17 cellular contexts compared by ENCODE assay signal in the genomic region with DNA sequence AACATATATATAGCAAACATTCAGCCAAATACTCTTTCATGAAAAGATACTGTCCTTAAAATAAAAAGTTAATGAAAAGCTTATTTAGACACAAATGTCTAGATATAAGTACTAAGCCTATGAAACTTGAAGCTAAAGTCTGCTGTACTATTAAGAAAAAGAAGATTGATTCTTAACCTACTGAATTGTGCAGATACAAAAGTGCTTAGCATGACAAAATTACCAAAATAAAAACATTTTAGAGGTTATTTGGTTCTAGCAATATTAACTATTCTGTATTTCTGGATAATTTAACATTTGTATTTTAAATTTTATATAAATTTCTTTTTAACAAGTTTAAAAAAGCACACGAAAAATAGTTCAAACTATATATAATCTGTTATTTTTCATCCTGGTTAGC. TPM values are rescaled to one million over a fixed set of nuclear protein-coding genes. Genes with fewer than 3 reads are reported as not detected.
DNase-seq lines count a peak whose midpoint lies in the region; FAIRE-seq and TF ChIP-seq lines count a peak whose summit lies in the region.
"Had no signal": no experiment of that assay in that cellular context is flagged by ENCODE, and none has a peak within 500 bp of the region (broad histone marks: within the 10 kb centered on the region; RNA-seq: fewer than 3 reads in every experiment).

No MANE protein-coding gene starts in this region.

- peak; percentile 59 for FAIRE-seq in G401.6 (lab: Jason Lieb, UNC)
- FAIRE-seq in TTC549 (lab: Jason Lieb, UNC): peak; percentile 38
- FAIRE-seq in kidney (lab: Jason Lieb, UNC): peak; percentile 49
- FAIRE-seq: GM12878 had no signal

- intact Hi-C loops in kidney (cut with DNase I): no loop called here

- no peaks in the 10 kb centered on the region for H3K9me3 ChIP-seq in kidney (ENCODE audit: control insufficient read depth in 1 of 2, low read length in 2 of 2)
- H3K9me3 ChIP-seq: BLaER1, Caco-2 had no signal

- TF ChIP-seq CTCF in kidney (IDR thresholded peaks at IDR 0.05; ENCODE audit: borderline replicate concordance, extremely low read depth, insufficient read depth): no peak

- no peak overlapping the region for H3K27ac ChIP-seq in kidney (ENCODE audit: low read depth in 2 of 2, low read length in 2 of 2)
- H3K27ac ChIP-seq: BLaER1, C4-2B had no signal

- no peak overlapping the region for H3K9ac ChIP-seq in kidney (ENCODE audit: low read length in 2 of 2)
- H3K9ac ChIP-seq: BLaER1 had no signal

- DNase-seq in kidney: no peak
- no peak for DNase-seq in activated gamma-delta T cell (lab: John Stamatoyannopoulos, UW)
- DNase-seq in cortex of kidney (lab: John Stamatoyannopoulos, UW): no peak
- DNase-seq in NCI-H2196 (lab: John Stamatoyannopoulos, UW; ENCODE audit: unreplicated experiment): no peak
- DNase-seq: Caco-2; CD4-positive, CD25-positive, alpha-beta regulatory T cell; CD8-positive, alpha-beta T cell; DMS153; DND-41; GDM1; H9 had no signal

- H3K4me3 ChIP-seq in kidney (ENCODE audit: low read length in 2 of 2): no peak overlapping the region
- H3K4me3 ChIP-seq: BLaER1, GM12878, GM23338 had no signal

- peaks cover 31 to 45% of the 10 kb centered on the region in 2 donors for H3K36me3 ChIP-seq in kidney (ENCODE audit: control insufficient read depth in 1 of 2, insufficient read depth in 2 of 2, low read length in 2 of 2)

- H3K4me1 ChIP-seq in kidney (ENCODE audit: control insufficient read depth in 1 of 2, insufficient read depth in 1 of 2, low read depth in 1 of 2, low read length in 2 of 2): no peaks in the 10 kb centered on the region
- H3K4me1 ChIP-seq: BLaER1, Caco-2 had no signal

RNA-seq across cellular contexts. Expression of a gene that starts 8.8 kb away (rescaled TPM):
- total RNA-seq in kidney: 29.0 TPM
- polyA plus RNA-seq in kidney (ENCODE audit: insufficient read depth, low read depth, low replicate concordance): 11.4 TPM

RNA-seq across cellular contexts. Expression of a gene that starts 40.6 kb away (rescaled TPM):
- total RNA-seq in kidney: 10.4 TPM
- polyA plus RNA-seq in kidney (ENCODE audit: insufficient read depth, low read depth, low replicate concordance): 11.2 TPM
